8 cellular contexts compared by ENCODE assay signal in genomic region chr2:197310940-197311485, GRCh38. TPM values are rescaled to one million over a fixed set of nuclear protein-coding genes. Genes with fewer than 3 reads are reported as not detected.
A peak's percentile ranks its signal among the peaks of the same experiment; 100 is the strongest.
DNase-seq lines count a peak whose midpoint lies in the region; ATAC-seq, FAIRE-seq and TF ChIP-seq lines count a peak whose summit lies in the region.

No MANE protein-coding gene starts in this region.

- H3K9ac ChIP-seq in astrocyte (ENCODE audit: low read length) = peak overlapping the region; percentile 69

- H3K36me3 ChIP-seq in astrocyte (ENCODE audit: insufficient read depth, low read length) = no peaks in the 10 kb centered on the region

- no peak for FAIRE-seq in astrocyte (lab: Jason Lieb, UNC)

- peak overlapping the region; percentile 68 for H2AFZ ChIP-seq in astrocyte (ENCODE audit: low read depth, low read length)

- H3K27me3 Mint-ChIP-seq in stimulated activated naive CD8-positive, alpha-beta T cell treated with anti-CD3 and anti-CD28 coated beads, Interleukin-15, Interleukin-2, amounts not matched to agents 100 ng/mL and 50 ng/mL, for 24 hours = no peaks in the 10 kb centered on the region
- H3K27me3 Mint-ChIP-seq in astrocyte (ENCODE audit: low read depth, unreplicated experiment) (no peaks in the 10 kb centered on the region), memory B cell (no peaks in the 10 kb centered on the region)

- in situ Hi-C loops in GM13976 (cut with MboI; ENCODE audit: low sequenced_read_pairs, unreplicated experiment) = no loop called here

- TF ChIP-seq CTCF in astrocyte (IDR thresholded peaks at IDR 0.05; ENCODE audit: insufficient read depth, low read depth, low read length) (no peak), GM13976 (IDR thresholded peaks at IDR 0.05; ENCODE audit: borderline replicate concordance, control extremely low read depth, extremely low read depth, insufficient read depth, missing control alignments) (no peak), omental fat pad (IDR thresholded peaks at IDR 0.05) (no peak)

- no peaks in the 10 kb centered on the region for H3K9me3 ChIP-seq in astrocyte (ENCODE audit: insufficient read depth, low read depth, low read length)

- H3K27ac ChIP-seq in astrocyte (ENCODE audit: low read depth, low read length) = no peak overlapping the region

- peak overlapping the region; percentile 86 for H3K4me3 Mint-ChIP-seq in stimulated activated naive CD8-positive, alpha-beta T cell treated with anti-CD3 and anti-CD28 coated beads, Interleukin-15, Interleukin-2, amounts not matched to agents 100 ng/mL and 50 ng/mL, for 24 hours
- peak overlapping the region; percentile 86 for H3K4me3 Mint-ChIP-seq in astrocyte (ENCODE audit: unreplicated experiment)
- peak overlapping the region; percentile 91 for H3K4me3 Mint-ChIP-seq in memory B cell

- no peak for ATAC-seq in stimulated activated naive CD8-positive, alpha-beta T cell treated with anti-CD3 and anti-CD28 coated beads, Interleukin-15, Interleukin-2, amounts not matched to agents 100 U/mL and 50 U/mL, for 24 hours
- no peak for ATAC-seq in memory B cell (ENCODE audit: low read depth)
- no peak for ATAC-seq in HG02678 (IDR thresholded peaks at IDR 0.05; ENCODE audit: unreplicated experiment)
- ATAC-seq in omental fat pad (ENCODE audit: low FRiP score) = no peak

- no peaks in the 10 kb centered on the region for H3K79me2 ChIP-seq in astrocyte (ENCODE audit: insufficient read depth, low read length)

- peak overlapping the region; percentile 64 for H3K4me3 ChIP-seq in astrocyte (ENCODE audit: insufficient read depth, low read depth, low read length)

- peaks cover 75% of the 10 kb centered on the region for H3K4me1 Mint-ChIP-seq in stimulated activated naive CD8-positive, alpha-beta T cell treated with anti-CD3 and anti-CD28 coated beads, Interleukin-15, Interleukin-2, amounts not matched to agents 100 ng/mL and 50 ng/mL, for 24 hours (ENCODE audit: low read depth)
- H3K4me1 Mint-ChIP-seq in astrocyte (ENCODE audit: low read depth, unreplicated experiment) (peaks cover 8% of the 10 kb centered on the region), memory B cell (peaks cover 43% of the 10 kb centered on the region)

- H3K9me3 Mint-ChIP-seq in stimulated activated naive CD8-positive, alpha-beta T cell treated with anti-CD3 and anti-CD28 coated beads, Interleukin-15, Interleukin-2, amounts not matched to agents 100 ng/mL and 50 ng/mL, for 24 hours = no peaks in the 10 kb centered on the region
- H3K9me3 Mint-ChIP-seq in astrocyte (ENCODE audit: unreplicated experiment) (no peaks in the 10 kb centered on the region), memory B cell (no peaks in the 10 kb centered on the region)

- peaks cover 13% of the 10 kb centered on the region for H3K4me1 ChIP-seq in astrocyte (ENCODE audit: insufficient read depth, low read length)

- H4K20me1 ChIP-seq in astrocyte (ENCODE audit: insufficient read depth, low read length) = peaks cover 4% of the 10 kb centered on the region

- peak overlapping the region; percentile 99 for H3K4me2 ChIP-seq in astrocyte (ENCODE audit: low read length)

- H3K36me3 Mint-ChIP-seq in stimulated activated naive CD8-positive, alpha-beta T cell treated with anti-CD3 and anti-CD28 coated beads, Interleukin-15, Interleukin-2, amounts not matched to agents 100 ng/mL and 50 ng/mL, for 24 hours (ENCODE audit: low read depth) = peaks cover 3% of the 10 kb centered on the region
- no peaks in the 10 kb centered on the region for H3K36me3 Mint-ChIP-seq in astrocyte (ENCODE audit: low read depth, unreplicated experiment)
- H3K36me3 Mint-ChIP-seq in memory B cell = peaks cover 5% of the 10 kb centered on the region

- H3K27ac Mint-ChIP-seq in stimulated activated naive CD8-positive, alpha-beta T cell treated with anti-CD3 and anti-CD28 coated beads, Interleukin-15, Interleukin-2, amounts not matched to agents 100 ng/mL and 50 ng/mL, for 24 hours = peak overlapping the region; percentile 91
- peak overlapping the region; percentile 58 for H3K27ac Mint-ChIP-seq in astrocyte (ENCODE audit: unreplicated experiment)
- H3K27ac Mint-ChIP-seq in memory B cell = peak overlapping the region; percentile 94

- no peak for DNase-seq in stimulated activated naive CD8-positive, alpha-beta T cell treated with anti-CD3 and anti-CD28 coated beads, Interleukin-15, Interleukin-2, amounts not matched to agents 100 U/mL and 50 U/mL, for 24 hours
- DNase-seq in astrocyte (ENCODE audit: low read depth) (no peak), memory B cell (ENCODE audit: low spot score in 2 of 2) (no peak), GM13976 (ENCODE audit: low spot score) (no peak), omental fat pad (ENCODE audit: low spot score) (no peak), D341Med (ENCODE audit: low spot score) (no peak)

- H3K27me3 ChIP-seq in astrocyte (ENCODE audit: insufficient read depth, low read length) = no peaks in the 10 kb centered on the region

RNA-seq across cellular contexts. Expression of gene ANKRD44, which starts 0.4 kb away (rescaled TPM):
- total RNA-seq in astrocyte (7.2 and 7.8 TPM in 2 replicates), omental fat pad (10 to 100 TPM; 18.4 to 56.3 (median 30.1) TPM)
